8 cellular contexts compared by ENCODE assay signal in the genomic region with DNA sequence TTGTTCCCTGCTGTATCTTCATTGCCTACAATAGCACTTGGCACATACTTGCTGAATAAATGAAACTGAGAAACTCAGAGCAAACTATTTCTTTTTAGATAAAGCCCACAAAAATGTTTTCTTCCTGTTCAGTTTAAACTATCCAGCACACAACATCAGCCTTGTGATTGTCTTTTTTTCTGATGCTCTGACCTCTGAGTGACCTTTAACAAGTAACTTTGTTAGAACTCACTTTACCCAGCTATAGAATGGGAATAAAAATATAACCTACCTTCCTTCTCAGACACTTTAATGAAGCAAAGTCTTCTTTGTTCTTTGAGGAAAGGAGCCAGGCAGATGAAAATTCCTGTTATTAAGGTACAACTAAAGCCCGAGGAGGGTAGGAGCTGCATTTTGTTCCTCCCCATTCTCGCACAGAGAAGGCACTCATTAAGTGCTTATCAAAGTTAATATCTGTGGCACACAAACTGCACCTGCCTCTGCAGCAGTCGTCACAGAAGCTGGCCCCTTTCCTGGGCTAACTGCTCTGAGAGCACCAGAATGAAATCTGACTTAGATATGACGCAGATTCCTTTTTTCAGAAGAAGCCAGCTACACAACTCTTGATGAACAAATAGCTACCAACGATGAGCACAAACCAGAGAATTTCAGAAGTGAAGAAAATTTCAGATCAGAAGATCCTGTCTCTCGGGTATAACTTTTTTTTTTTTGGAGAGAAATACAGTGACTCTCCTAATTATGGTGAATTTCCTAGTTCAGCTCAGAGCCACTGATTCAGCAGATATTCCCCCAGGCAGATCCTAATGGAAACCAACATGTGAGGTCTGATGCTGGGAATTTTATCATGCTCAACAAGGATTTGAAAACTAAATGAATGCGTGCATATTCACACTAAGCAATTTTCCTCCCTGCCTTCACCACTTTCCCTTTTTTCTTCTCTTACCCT. TPM values are rescaled to one million over a fixed set of nuclear protein-coding genes. Genes with fewer than 3 reads are reported as not detected.
A peak's percentile ranks its signal among the peaks of the same experiment; 100 is the strongest.
DNase-seq lines count a peak whose midpoint lies in the region; ATAC-seq and TF ChIP-seq lines count a peak whose summit lies in the region.

No MANE protein-coding gene starts in this region.

- peak; percentile 26 for ATAC-seq in GM18870 (IDR thresholded peaks at IDR 0.05; ENCODE audit: unreplicated experiment)
- no peak for ATAC-seq in IMR-90 (ENCODE audit: low read depth)
- peak; percentile 36 to 75 for ATAC-seq in lower lobe of right lung

- intact Hi-C loops in IMR-90 (cut with micrococcal nuclease), result no loop called here
- intact Hi-C loops in lower lobe of right lung (cut with DNase I), result no loop called here

- H4K91ac ChIP-seq in IMR-90 (ENCODE audit: insufficient read depth, low read depth, low read length), result no peak overlapping the region

- H3K18ac ChIP-seq in IMR-90 (ENCODE audit: low read depth, low read length), result no peak overlapping the region

- dilution Hi-C loops in IMR-90 (cut with HindIII; ENCODE audit: low sequenced_read_pairs, unreplicated experiment), result no loop called here

- no peak for TF ChIP-seq POLR2A in IMR-90 (IDR thresholded peaks at IDR 0.05; ENCODE audit: low read depth, low read length)
- no peak for TF ChIP-seq POLR2A in tibial nerve (IDR thresholded peaks at IDR 0.05)

- no peak overlapping the region for H3K23ac ChIP-seq in IMR-90 (ENCODE audit: low read depth, low read length)

- H3K4me3 ChIP-seq in IMR-90 (ENCODE audit: insufficient read depth, low read depth, low read length), result no peak overlapping the region
- peak overlapping the region; percentile 33 for H3K4me3 ChIP-seq in lower lobe of right lung
- H3K4me3 ChIP-seq in tibial nerve, result peak overlapping the region in 2 of 4 donors; percentile 26 to 28
- H3K4me3 ChIP-seq in foreskin fibroblast (ENCODE audit: low read depth in 1 of 2, low read length in 2 of 2), result no peak overlapping the region

- no peak overlapping the region for H3K27ac ChIP-seq in IMR-90 (ENCODE audit: insufficient read depth, low read length)
- peak overlapping the region; percentile 67 for H3K27ac ChIP-seq in lower lobe of right lung
- H3K27ac ChIP-seq in tibial nerve, result peak overlapping the region in 3 of 4 donors; percentile 44 to 62 (median 61)

- H2BK20ac ChIP-seq in IMR-90 (ENCODE audit: low read depth, low read length), result no peak overlapping the region

- in situ Hi-C loops in IMR-90 (cut with MboI; ENCODE audit: low sequenced_read_pairs), result no loop called here

- H3K4me1 ChIP-seq in IMR-90 (ENCODE audit: control insufficient read depth, insufficient read depth, low read length), result peaks cover 2% of the 10 kb centered on the region; the same call in 1 of the 2 replicates
- H3K4me1 ChIP-seq in lower lobe of right lung, result peaks cover 5% of the 10 kb centered on the region
- peaks cover 0 to 13% (median 0%) of the 10 kb centered on the region in 4 donors for H3K4me1 ChIP-seq in tibial nerve

- no peaks in the 10 kb centered on the region for H4K20me1 ChIP-seq in IMR-90 (ENCODE audit: insufficient read depth, low read length)

- H3K56ac ChIP-seq in IMR-90 (ENCODE audit: extremely low read depth, insufficient read depth, low read length), result no peak overlapping the region

- no peak overlapping the region for H3K9ac ChIP-seq in IMR-90 (ENCODE audit: low read depth, low read length)

- H2AK5ac ChIP-seq in IMR-90 (ENCODE audit: low read depth, low read length), result no peak overlapping the region

- no peak overlapping the region for H4K5ac ChIP-seq in IMR-90 (ENCODE audit: low read depth, low read length)

- H3K9me3 ChIP-seq in IMR-90 (ENCODE audit: control insufficient read depth, insufficient read depth, low read length) (no peaks in the 10 kb centered on the region), lower lobe of right lung (no peaks in the 10 kb centered on the region), tibial nerve (no peaks in the 10 kb centered on the region)

- no peak overlapping the region for H2BK120ac ChIP-seq in IMR-90 (ENCODE audit: low read depth, low read length)

- TF ChIP-seq CTCF in IMR-90 (conservative IDR thresholded peaks at IDR 0.05; ENCODE audit: low read depth, low read length) (no peak), lower lobe of right lung (IDR thresholded peaks at IDR 0.05) (no peak), tibial nerve (IDR thresholded peaks at IDR 0.05) (no peak), foreskin fibroblast (IDR thresholded peaks at IDR 0.05; ENCODE audit: low read depth, low read length) (no peak)

- H2BK15ac ChIP-seq in IMR-90 (ENCODE audit: low read depth, low read length), result no peak overlapping the region

- no peak for TF ChIP-seq RAD21 in IMR-90 (IDR thresholded peaks at IDR 0.05; ENCODE audit: low read length)

- no peak overlapping the region for H2AK9ac ChIP-seq in IMR-90 (replicated peaks; ENCODE audit: low read depth, low read length, poor library complexity)

- DNase-seq in IMR-90, result no peak
- DNase-seq in activated T-cell treated with anti-CD3 and anti-CD28 coated beads for 24 hours (ENCODE audit: low read depth), result peak; percentile 33
- no peak for DNase-seq in lower lobe of right lung
- DNase-seq in tibial nerve (ENCODE audit: low spot score in 2 of 2), result no peak
- DNase-seq in cerebellum (ENCODE audit: low spot score), result no peak
- DNase-seq in DMS79 (lab: John Stamatoyannopoulos, UW), result no peak
- no peak for DNase-seq in foreskin fibroblast

- H2BK5ac ChIP-seq in IMR-90 (ENCODE audit: low read depth, low read length, poor library complexity, severe bottlenecking), result no peak overlapping the region

- 0 out of 2 replicates have a peak, but pooled peaks cover 3% of the 10 kb centered on the region for H3K9me1 ChIP-seq in IMR-90 (ENCODE audit: insufficient read depth, low read length)

- peak overlapping the region in 1 of 2 experiments; percentile 31; a peak in 1 of 4 replicates for H4K8ac ChIP-seq in IMR-90 (ENCODE audit: low read depth in 2 of 2, low read length in 2 of 2)

- H3K27me3 ChIP-seq in IMR-90 (ENCODE audit: control insufficient read depth, insufficient read depth, low read length) (no peaks in the 10 kb centered on the region), lower lobe of right lung (ENCODE audit: low read depth) (no peaks in the 10 kb centered on the region), tibial nerve (no peaks in the 10 kb centered on the region)

- H3K4me2 ChIP-seq in IMR-90 (ENCODE audit: low read depth, low read length), result peak overlapping the region; percentile 71

- CTCF ChIA-PET in IMR-90 (lab: Yijun Ruan, JAX), result interaction anchor here (0.6 kb wide), 1 partner anchor 35 kb away, joined by 4 read pairs; no protein-coding TSS in a partner anchor

- BruUV-seq in IMR-90 (replicated peaks; lab: Mats Ljungman, UMichigan), result no TSS peak

- H3K36me3 ChIP-seq in IMR-90 (ENCODE audit: control insufficient read depth, insufficient read depth, low read length) (no peaks in the 10 kb centered on the region), lower lobe of right lung (no peaks in the 10 kb centered on the region), tibial nerve (no peaks in the 10 kb centered on the region)

- POLR2A ChIA-PET in IMR-90 (lab: Charles Lee; ENCODE audit: unreplicated experiment), result no interaction called here

- no peak overlapping the region for H2AFZ ChIP-seq in IMR-90 (replicated peaks; ENCODE audit: low read length, poor library complexity)

- TF ChIP-seq EP300 in tibial nerve (IDR thresholded peaks at IDR 0.05), result no peak

- no peaks in the 10 kb centered on the region for H3K79me1 ChIP-seq in IMR-90 (ENCODE audit: low read depth in 1 of 2, low read length in 2 of 2)

- H3K14ac ChIP-seq in IMR-90 (replicated peaks; ENCODE audit: low read depth, low read length), result no peak overlapping the region

- 93% methylated on average over 3 of the region's 7 CpGs; no CpG with 5 or more reads in 1 of the 2 experiments for WGBS in IMR-90 (ENCODE audit: extremely low coverage in 2 of 2, insufficient read length in 1 of 2), 2 experiments
- WGBS in tibial nerve, 2 donors, result 48 to 63% methylated on average over 7 of the region's 7 CpGs

- H3K4ac ChIP-seq in IMR-90 (ENCODE audit: low read depth, low read length), result no peak overlapping the region

TF ChIP-seq in IMR-90, 13 proteins besides CTCF, POLR2A, EP300 and RAD21:
- no peak for TF ChIP-seq MAZ (IDR thresholded peaks at IDR 0.05; ENCODE audit: borderline replicate concordance, low read depth, low read length)
- TF ChIP-seq CEBPB (IDR thresholded peaks at IDR 0.05; ENCODE audit: low read depth, low read length), result no peak
- TF ChIP-seq CHD1 (IDR thresholded peaks at IDR 0.05; ENCODE audit: low read depth, low read length), result no peak
- TF ChIP-seq, protein P1, sequence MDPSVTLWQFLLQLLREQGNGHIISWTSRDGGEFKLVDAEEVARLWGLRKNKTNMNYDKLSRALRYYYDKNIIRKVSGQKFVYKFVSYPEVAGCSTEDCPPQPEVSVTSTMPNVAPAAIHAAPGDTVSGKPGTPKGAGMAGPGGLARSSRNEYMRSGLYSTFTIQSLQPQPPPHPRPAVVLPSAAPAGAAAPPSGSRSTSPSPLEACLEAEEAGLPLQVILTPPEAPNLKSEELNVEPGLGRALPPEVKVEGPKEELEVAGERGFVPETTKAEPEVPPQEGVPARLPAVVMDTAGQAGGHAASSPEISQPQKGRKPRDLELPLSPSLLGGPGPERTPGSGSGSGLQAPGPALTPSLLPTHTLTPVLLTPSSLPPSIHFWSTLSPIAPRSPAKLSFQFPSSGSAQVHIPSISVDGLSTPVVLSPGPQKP (IDR thresholded peaks at IDR 0.05; ENCODE audit: borderline replicate concordance, low read depth, low read length), result no peak
- no peak for TF ChIP-seq BHLHE40 (IDR thresholded peaks at IDR 0.05; ENCODE audit: low read depth, low read length)
- no peak for TF ChIP-seq FOS (IDR thresholded peaks at IDR 0.05; ENCODE audit: low read depth, low read length)
- TF ChIP-seq SMC3 (IDR thresholded peaks at IDR 0.05; ENCODE audit: low read depth, low read length), result no peak
- no peak for TF ChIP-seq RCOR1 (IDR thresholded peaks at IDR 0.05; ENCODE audit: insufficient replicate concordance, low read length)
- no peak for TF ChIP-seq MXI1 (IDR thresholded peaks at IDR 0.05; ENCODE audit: borderline replicate concordance, low read depth, low read length)

RNA-seq across cellular contexts. Expression of gene NR3C1, which starts 31.0 kb away (rescaled TPM):
- total RNA-seq in IMR-90 (2012; rRNA removed), result 62.8 and 77.4 TPM in 2 replicates
- 11.9 and 13.7 TPM in 2 replicates for polyA plus RNA-seq in IMR-90 (2012; rRNA removed)
- 3.5 and 4.8 TPM in 2 replicates for polyA plus RNA-seq in IMR-90 (2012; cell fraction: cytosol; rRNA removed)
- polyA plus RNA-seq in IMR-90 (2012; cell fraction: nucleus; rRNA removed; ENCODE audit: low replicate concordance), result 2.3 and 15.5 TPM in 2 replicates
- total RNA-seq in lower lobe of right lung, result 110 TPM
- total RNA-seq in tibial nerve, result 10 to 100 TPM; 47.1 to 86.2 (median 75.8) TPM
- total RNA-seq in cerebellum, result 35.9 TPM
